In genomic region chr1:236809133-236809532, GRCh38 we compare ENCODE assay signal across 18 cellular contexts. TPM values are rescaled to one million over a fixed set of nuclear protein-coding genes. Genes with fewer than 3 reads are reported as not detected.
DNase-seq lines count a peak whose midpoint lies in the region; ATAC-seq, FAIRE-seq and TF ChIP-seq lines count a peak whose summit lies in the region.
"Had no signal": no experiment of that assay in that cellular context is flagged by ENCODE, and none has a peak within 500 bp of the region (broad histone marks: within the 10 kb centered on the region; RNA-seq: fewer than 3 reads in every experiment).

No MANE protein-coding gene starts in this region.

- no peaks in the 10 kb centered on the region for H3K9me3 Mint-ChIP-seq in activated naive CD4-positive, alpha-beta T cell treated with anti-CD3 and anti-CD28 coated beads for 36 hours
- H3K9me3 Mint-ChIP-seq: CD4-positive, CD25-positive, alpha-beta regulatory T cell; GM23338 had no signal

- POLR2A ChIA-PET in endothelial cell of umbilical vein (lab: Charles Lee): no interaction called here

- no peak overlapping the region for H2AFZ ChIP-seq in endothelial cell of umbilical vein (ENCODE audit: low read depth, low read length)
- H2AFZ ChIP-seq: GM23338 had no signal

- no peak for TF ChIP-seq POLR2A in endothelial cell of umbilical vein (IDR thresholded peaks at IDR 0.05; ENCODE audit: low read depth, low read length)

- H3K4me3 ChIP-seq in endothelial cell of umbilical vein (replicated peaks in 1 of 3; ENCODE audit: insufficient read depth in 1 of 3, low read depth in 1 of 3, low read length in 3 of 3): no peak overlapping the region
- no peak overlapping the region for H3K4me3 ChIP-seq in psoas muscle
- H3K4me3 ChIP-seq: GM23338, sigmoid colon, SJSA1 had no signal

- H3K27me3 Mint-ChIP-seq in activated naive CD4-positive, alpha-beta T cell treated with anti-CD3 and anti-CD28 coated beads for 36 hours (ENCODE audit: low read depth): no peaks in the 10 kb centered on the region
- H3K27me3 Mint-ChIP-seq: CD4-positive, CD25-positive, alpha-beta regulatory T cell had no signal

- TF ChIP-seq CTCF in endothelial cell of umbilical vein (IDR thresholded peaks at IDR 0.05; ENCODE audit: extremely low read depth in 1 of 2, insufficient read depth in 1 of 2, low read depth in 1 of 2, low read length in 2 of 2) (no peak), psoas muscle (IDR thresholded peaks at IDR 0.05) (no peak)

- no peak for FAIRE-seq in endothelial cell of umbilical vein (lab: Jason Lieb, UNC)

- dilution Hi-C loops in endothelial cell of umbilical vein (cut with MboI; ENCODE audit: extremely low pct_ligation_motif_present, low sequenced_read_pairs): no loop called here

- intact Hi-C loops in Right ventricle myocardium superior (cut with DNase I): no loop called here
- intact Hi-C loops in left cardiac atrium (cut with DNase I): no loop called here
- intact Hi-C loops in endothelial cell of umbilical vein (cut with micrococcal nuclease): no loop called here
- intact Hi-C loops in psoas muscle (cut with DNase I): no loop called here
- intact Hi-C loops in activated naive CD4-positive, alpha-beta T cell treated with anti-CD3 and anti-CD28 coated beads for 36 hours (cut with micrococcal nuclease): no loop called here

- H3K9me1 ChIP-seq in endothelial cell of umbilical vein (replicated peaks; ENCODE audit: control insufficient read depth, extremely low read depth, insufficient read depth, low read length): no peaks in the 10 kb centered on the region

- peaks cover 3% of the 10 kb centered on the region for H3K79me2 ChIP-seq in endothelial cell of umbilical vein (ENCODE audit: control insufficient read depth, insufficient read depth, low read length)

- CTCF ChIA-PET in endothelial cell of umbilical vein (lab: Charles Lee): interaction anchor here (1.2 kb wide), 1 partner anchor 200 kb away, joined by 6 read pairs; no protein-coding TSS in a partner anchor
- CTCF ChIA-PET in activated naive CD4-positive, alpha-beta T cell treated with anti-CD3 and anti-CD28 coated beads for 36 hours (lab: Charles Lee): interaction anchor here (2.9 kb wide), 1 partner anchor 50 kb away, joined by 8 read pairs; no protein-coding TSS in a partner anchor

- H3K4me3 Mint-ChIP-seq in activated naive CD4-positive, alpha-beta T cell treated with anti-CD3 and anti-CD28 coated beads for 36 hours: no peak overlapping the region
- H3K4me3 Mint-ChIP-seq: CD4-positive, CD25-positive, alpha-beta regulatory T cell; GM23338 had no signal

- H3K27ac Mint-ChIP-seq in activated naive CD4-positive, alpha-beta T cell treated with anti-CD3 and anti-CD28 coated beads for 36 hours: no peak overlapping the region
- H3K27ac Mint-ChIP-seq: GM23338 had no signal

- peaks cover 45% of the 10 kb centered on the region for H3K36me3 Mint-ChIP-seq in activated naive CD4-positive, alpha-beta T cell treated with anti-CD3 and anti-CD28 coated beads for 36 hours (ENCODE audit: low read depth)

- no peak overlapping the region for H3K9ac ChIP-seq in endothelial cell of umbilical vein (replicated peaks; ENCODE audit: extremely low read depth, insufficient read depth, low read length)

- WGBS in psoas muscle, 3 donors: 23 to 36% (median 32%) methylated on average over 1 of the region's 1 CpG

- H3K36me3 ChIP-seq in endothelial cell of umbilical vein (ENCODE audit: control insufficient read depth in 2 of 2, extremely low read depth in 1 of 2, insufficient read depth in 2 of 2, low read length in 2 of 2): peaks cover 6 to 10% of the 10 kb centered on the region in 2 experiments
- peaks cover 12 to 99% of the 10 kb centered on the region in 2 donors for H3K36me3 ChIP-seq in psoas muscle (ENCODE audit: insufficient read depth in 1 of 2, low read depth in 1 of 2)

- ATAC-seq in Right ventricle myocardium superior (ENCODE audit: poor library complexity) (peak; percentile 59), left cardiac atrium (no peak), psoas muscle (peak in 3 of 4 donors; percentile 30 to 75 (median 60)), GM21423 (IDR thresholded peaks at IDR 0.05; ENCODE audit: unreplicated experiment) (no peak)
- ATAC-seq: GM23338 had no signal

- H3K9me3 ChIP-seq in endothelial cell of umbilical vein (replicated peaks; ENCODE audit: control insufficient read depth, insufficient read depth, low read length): no peaks in the 10 kb centered on the region
- no peaks in the 10 kb centered on the region for H3K9me3 ChIP-seq in psoas muscle
- H3K9me3 ChIP-seq: sigmoid colon, SJSA1 had no signal

- BruUV-seq in endothelial cell of umbilical vein (replicated peaks; lab: Mats Ljungman, UMichigan): no TSS peak

- H3K4me1 ChIP-seq in endothelial cell of umbilical vein (ENCODE audit: control insufficient read depth, extremely low read depth, insufficient read depth, low read length) (no peaks in the 10 kb centered on the region), psoas muscle (peaks cover 16% of the 10 kb centered on the region)
- H3K4me1 ChIP-seq: SJSA1 had no signal

- H3K4me2 ChIP-seq in endothelial cell of umbilical vein (ENCODE audit: insufficient read depth, low read length): no peak overlapping the region
- H3K4me2 ChIP-seq: GM23338 had no signal

- DNase-seq in Right ventricle myocardium superior: no peak
- DNase-seq in left cardiac atrium: no peak
- DNase-seq in NCI-H2171 (lab: John Stamatoyannopoulos, UW): peak; percentile 65
- peak; percentile 57 for DNase-seq in endothelial cell of umbilical vein (ENCODE audit: low read depth, low spot score)
- no peak for DNase-seq in psoas muscle
- no peak for DNase-seq in activated naive CD4-positive, alpha-beta T cell treated with anti-CD3 and anti-CD28 coated beads for 36 hours
- no peak for DNase-seq in SIG-M5 treated with dmso at 0.1 percent for 504 hours (lab: John Stamatoyannopoulos, UW; ENCODE audit: unreplicated experiment)
- DNase-seq: activated CD4-positive, alpha-beta T cell treated with anti-CD3 and anti-CD28 coated beads for 48 hours; activated naive CD4-positive, alpha-beta T cell treated with anti-CD3 and anti-CD28 coated beads, Interleukin-2, amount 50 U/mL, for 16 hours; CD4-positive, CD25-positive, alpha-beta regulatory T cell; DND-41; NCI-H2029; NCI-H526; sigmoid colon; T-helper 9 cell had no signal

- H4K20me1 ChIP-seq in endothelial cell of umbilical vein (replicated peaks; ENCODE audit: control insufficient read depth, extremely low read depth, insufficient read depth, low read length): no peaks in the 10 kb centered on the region

- H3K4me1 Mint-ChIP-seq in activated naive CD4-positive, alpha-beta T cell treated with anti-CD3 and anti-CD28 coated beads for 36 hours (ENCODE audit: low read depth): peaks cover 21% of the 10 kb centered on the region
- H3K4me1 Mint-ChIP-seq: GM23338 had no signal

- H3K27me3 ChIP-seq in endothelial cell of umbilical vein (ENCODE audit: control insufficient read depth in 2 of 2, insufficient read depth in 2 of 2, low read length in 2 of 2): no peaks in the 10 kb centered on the region
- no peaks in the 10 kb centered on the region for H3K27me3 ChIP-seq in psoas muscle (ENCODE audit: insufficient read depth in 3 of 3, low read length in 2 of 3)
- H3K27me3 ChIP-seq: sigmoid colon, SJSA1 had no signal

- no peak overlapping the region for H3K27ac ChIP-seq in endothelial cell of umbilical vein (ENCODE audit: insufficient read depth, low read depth, low read length)
- peak overlapping the region; percentile 57 for H3K27ac ChIP-seq in psoas muscle
- H3K27ac ChIP-seq: sigmoid colon, SJSA1 had no signal

TF ChIP-seq in endothelial cell of umbilical vein, 7 proteins besides CTCF, POLR2A, EP300 and RAD21:
- TF ChIP-seq MYC (IDR thresholded peaks at IDR 0.05; ENCODE audit: low read depth, low read length): no peak
- TF ChIP-seq GATA2 (IDR thresholded peaks at IDR 0.05; ENCODE audit: insufficient read depth, insufficient read length, low read depth, low read length): no peak
- TF ChIP-seq MAX (IDR thresholded peaks at IDR 0.05; ENCODE audit: insufficient read depth, insufficient read length): no peak
- TF ChIP-seq JUN (IDR thresholded peaks at IDR 0.05; ENCODE audit: borderline replicate concordance, insufficient read depth, insufficient read length, low read depth): no peak
- TF ChIP-seq FOS (IDR thresholded peaks at IDR 0.05; ENCODE audit: borderline replicate concordance, insufficient read depth, low read length): no peak
- no peak for TF ChIP-seq EZH2 (IDR thresholded peaks at IDR 0.05; ENCODE audit: borderline replicate concordance, low read depth, low read length, severe bottlenecking)
- no peak for TF ChIP-seq POLR2AphosphoS5 (IDR thresholded peaks at IDR 0.05; ENCODE audit: insufficient read depth, low read depth, low read length)

RNA-seq across cellular contexts. Expression of gene MTR, which starts 14.0 kb away (rescaled TPM):
- 47.2 TPM for total RNA-seq in Right ventricle myocardium superior
- 10 to 100 TPM; 33.4 to 44.7 TPM for total RNA-seq in left cardiac atrium
- total RNA-seq in endothelial cell of umbilical vein: 41.8 and 45.2 TPM in 2 replicates
- 5.3 and 6.7 TPM in 2 replicates for polyA plus RNA-seq in endothelial cell of umbilical vein
- 6.9 TPM in 2 replicates for polyA plus RNA-seq in endothelial cell of umbilical vein (2011; cell fraction: cytosol; rRNA removed)
- 27.1 and 27.3 TPM in 2 replicates for polyA plus RNA-seq in endothelial cell of umbilical vein (2011; cell fraction: nucleus; rRNA removed)
- 20.3 and 24.1 TPM in 2 replicates for polyA plus RNA-seq in endothelial cell of umbilical vein (2012)
- polyA minus RNA-seq in endothelial cell of umbilical vein: 33.6 and 34.1 TPM in 2 replicates
- polyA minus RNA-seq in endothelial cell of umbilical vein (2011; cell fraction: cytosol; rRNA and poly(A)+ RNA removed): 15.2 TPM
- polyA minus RNA-seq in endothelial cell of umbilical vein (2011; cell fraction: nucleus; rRNA and poly(A)+ RNA removed): 25.5 and 36.7 TPM in 2 replicates
- total RNA-seq in psoas muscle: 10 to 100 TPM; 51.3 to 66.2 (median 53.6) TPM
- 10 to 100 TPM in 1 of 3 donors, 1 to 10 TPM in 2; 6.8 to 12.2 (median 7.7) TPM for polyA plus RNA-seq in psoas muscle
- total RNA-seq in activated naive CD4-positive, alpha-beta T cell treated with anti-CD3 and anti-CD28 coated beads for 36 hours: 10 to 100 TPM; 55.3 to 57.6 TPM

Comparison
In these comparisons a context has a peak if more than half of its experiments do, and no peak if none do; other contexts are left out.
1. ATAC-seq: peak in Right ventricle myocardium superior (single experiment) and psoas muscle (3 of 4); none in left cardiac atrium (0 of 2) and GM21423 (single experiment).
2. DNase-seq: peak in NCI-H2171 (single experiment) and endothelial cell of umbilical vein (single experiment); none in Right ventricle myocardium superior (single experiment), left cardiac atrium (single experiment), psoas muscle (0 of 2), activated naive CD4-positive, alpha-beta T cell treated with anti-CD3 and anti-CD28 coated beads for 36 hours (single experiment) and SIG-M5 treated with dmso at 0.1 percent for 504 hours (single experiment).